Comparison of ENCODE assay signal across 8 cellular contexts in the genomic region with DNA sequence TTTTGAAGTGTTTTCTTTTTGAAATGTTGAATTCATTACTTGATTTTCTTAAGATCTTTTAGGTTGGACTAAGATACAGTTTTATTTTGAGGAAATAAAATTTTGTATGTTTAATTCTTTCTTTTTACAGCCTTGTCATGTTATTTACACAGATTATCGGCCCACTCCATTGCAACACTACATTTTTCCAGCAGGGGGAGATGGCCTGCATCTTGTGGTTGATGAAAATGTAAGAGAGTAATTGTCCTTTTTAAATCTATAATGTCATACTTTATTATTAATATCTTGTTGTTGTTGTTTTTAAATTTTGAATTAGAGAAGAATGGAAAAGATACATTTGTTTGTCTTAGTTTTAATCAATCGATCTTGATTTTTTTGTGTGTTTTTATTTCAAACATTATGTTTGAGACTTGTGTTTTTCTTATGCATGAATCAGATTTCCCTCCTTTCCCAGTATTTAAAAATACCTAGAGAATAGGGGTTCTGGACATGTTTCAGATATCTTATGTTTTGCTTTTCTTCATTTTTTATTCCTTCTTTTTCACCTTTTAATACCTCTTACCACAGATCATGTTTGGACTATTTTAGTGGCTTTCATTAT. TPM values are rescaled to one million over a fixed set of nuclear protein-coding genes. Genes with fewer than 3 reads are reported as not detected.
A peak's percentile ranks its signal among the peaks of the same experiment; 100 is the strongest.
DNase-seq lines count a peak whose midpoint lies in the region; ATAC-seq, FAIRE-seq and TF ChIP-seq lines count a peak whose summit lies in the region.

No MANE protein-coding gene starts in this region.

- H3K4me1 Mint-ChIP-seq in HFFc6 (ENCODE audit: low read depth) (peaks cover 5% of the 10 kb centered on the region), T-helper 17 cell (peaks cover 7% of the 10 kb centered on the region), astrocyte (ENCODE audit: low read depth, unreplicated experiment) (no peaks in the 10 kb centered on the region)

- DNase-seq in CMK (ENCODE audit: low read depth) (peak; percentile 24), HFFc6 (peak; percentile 61), T-helper 17 cell (peak; percentile 17 to 58 (median 27)), astrocyte (ENCODE audit: low read depth) (peak; percentile 26), iPS DF 4.7 (ENCODE audit: extremely low read depth, low spot score) (peak; percentile 16)
- peak; percentile 54 for DNase-seq in stimulated activated CD4-positive, alpha-beta T cell treated with anti-CD3 and anti-CD28 coated beads, Interleukin-12 subunit alpha, Interleukin-12 subunit beta, amount 100 ng/mL, for 4 hours

- no peaks in the 10 kb centered on the region for H3K9me3 Mint-ChIP-seq in HFFc6
- H3K9me3 Mint-ChIP-seq in astrocyte (ENCODE audit: unreplicated experiment) = peaks cover 2% of the 10 kb centered on the region

- H4K20me1 ChIP-seq in astrocyte (ENCODE audit: insufficient read depth, low read length) = no peaks in the 10 kb centered on the region

- peaks cover 22% of the 10 kb centered on the region for H3K36me3 Mint-ChIP-seq in HFFc6 (ENCODE audit: low read depth)
- H3K36me3 Mint-ChIP-seq in T-helper 17 cell (ENCODE audit: low read depth) = peaks cover 7% of the 10 kb centered on the region
- peaks cover 19% of the 10 kb centered on the region for H3K36me3 Mint-ChIP-seq in astrocyte (ENCODE audit: low read depth, unreplicated experiment)

- no peak overlapping the region for H3K27ac ChIP-seq in astrocyte (ENCODE audit: low read depth, low read length)

- ATAC-seq in T-helper 17 cell = peak; percentile 74
- ATAC-seq in HG03025 (IDR thresholded peaks at IDR 0.05; ENCODE audit: low FRiP score, unreplicated experiment) = no peak
- no peak for ATAC-seq in HG03342 (IDR thresholded peaks at IDR 0.05; ENCODE audit: unreplicated experiment)

- peaks cover 4% of the 10 kb centered on the region for H3K79me2 ChIP-seq in astrocyte (ENCODE audit: insufficient read depth, low read length)

- H3K4me1 ChIP-seq in astrocyte (ENCODE audit: insufficient read depth, low read length) = no peaks in the 10 kb centered on the region

- peaks cover 44% of the 10 kb centered on the region for H3K36me3 ChIP-seq in astrocyte (ENCODE audit: insufficient read depth, low read length)

- no peaks in the 10 kb centered on the region for H3K9me3 ChIP-seq in T-helper 17 cell (ENCODE audit: control insufficient read depth, low read length, poor library complexity, severe bottlenecking)
- no peaks in the 10 kb centered on the region for H3K9me3 ChIP-seq in astrocyte (ENCODE audit: insufficient read depth, low read depth, low read length)

- H3K4me2 ChIP-seq in astrocyte (ENCODE audit: low read length) = no peak overlapping the region

- H3K4me3 Mint-ChIP-seq in HFFc6 (no peak overlapping the region), T-helper 17 cell (no peak overlapping the region), astrocyte (ENCODE audit: unreplicated experiment) (no peak overlapping the region)

- H3K27ac Mint-ChIP-seq in HFFc6 = peak overlapping the region; percentile 77
- peak overlapping the region; percentile 53 for H3K27ac Mint-ChIP-seq in T-helper 17 cell
- no peak overlapping the region for H3K27ac Mint-ChIP-seq in astrocyte (ENCODE audit: unreplicated experiment)

- FAIRE-seq in astrocyte (lab: Jason Lieb, UNC) = no peak

- no peaks in the 10 kb centered on the region for H3K27me3 ChIP-seq in astrocyte (ENCODE audit: insufficient read depth, low read length)

- no peak overlapping the region for H2AFZ ChIP-seq in astrocyte (ENCODE audit: low read depth, low read length)

- no peak overlapping the region for H3K4me3 ChIP-seq in astrocyte (ENCODE audit: insufficient read depth, low read depth, low read length)

- no peak overlapping the region for H3K9ac ChIP-seq in astrocyte (ENCODE audit: low read length)

- no peaks in the 10 kb centered on the region for H3K27me3 Mint-ChIP-seq in HFFc6 (ENCODE audit: insufficient read depth)
- no peaks in the 10 kb centered on the region for H3K27me3 Mint-ChIP-seq in T-helper 17 cell
- no peaks in the 10 kb centered on the region for H3K27me3 Mint-ChIP-seq in astrocyte (ENCODE audit: low read depth, unreplicated experiment)

- TF ChIP-seq CTCF in HFFc6 (IDR thresholded peaks at IDR 0.05) (peak; percentile 94), astrocyte (IDR thresholded peaks at IDR 0.05; ENCODE audit: insufficient read depth, low read depth, low read length) (peak; percentile 90)

RNA-seq across cellular contexts. Expression of a gene that starts 36.7 kb away (rescaled TPM):
- total RNA-seq in HFFc6 (2021; fragmentation: NEBNext Ultra II Directional; extraction: Animal tissue kit (Norgen Biotek cat#: 25700)) = 10 to 100 TPM; 65.1 to 78.2 (median 70.1) TPM
- 10 to 100 TPM; 61.0 to 73.7 TPM for total RNA-seq in T-helper 17 cell
- total RNA-seq in astrocyte = 68.1 and 68.7 TPM in 2 replicates

RNA-seq across cellular contexts. Expression of a gene that starts 37.0 kb away (rescaled TPM):
- 10 to 100 TPM; 35.7 to 45.8 (median 41.7) TPM for total RNA-seq in HFFc6 (2021; fragmentation: NEBNext Ultra II Directional; extraction: Animal tissue kit (Norgen Biotek cat#: 25700))
- total RNA-seq in T-helper 17 cell (10 to 100 TPM; 12.7 to 19.0 TPM), astrocyte (27.0 and 28.8 TPM in 2 replicates)
